20 cellular contexts compared by ENCODE assay signal in the genomic region with DNA sequence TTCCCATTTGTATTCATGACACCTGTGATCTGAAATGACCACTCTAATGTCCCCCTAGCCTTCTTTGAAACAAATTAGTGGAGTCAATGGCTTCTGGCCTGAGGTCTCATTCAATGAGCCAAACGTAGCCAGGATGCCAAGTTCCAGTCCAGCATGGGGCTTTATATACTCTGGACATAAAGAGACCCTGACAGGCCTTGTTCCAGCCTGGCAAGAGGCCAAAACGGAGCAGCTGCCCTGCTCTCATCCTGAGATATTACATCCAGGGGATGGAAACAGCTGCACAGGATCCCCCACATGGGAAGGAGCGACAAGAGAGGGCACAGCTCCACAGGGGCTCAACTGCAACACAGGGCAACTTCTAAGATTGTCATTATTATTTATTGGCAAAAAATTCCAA.
DNase-seq lines count a peak whose midpoint lies in the region; ATAC-seq and TF ChIP-seq lines count a peak whose summit lies in the region.
"Had no signal": no experiment of that assay in that cellular context is flagged by ENCODE, and none has a peak within 500 bp of the region (broad histone marks: within the 10 kb centered on the region; RNA-seq: fewer than 3 reads in every experiment).

No MANE protein-coding gene starts in this region.

- H3K4me1 ChIP-seq in RWPE2 (ENCODE audit: insufficient read depth, poor library complexity, severe bottlenecking): no peaks in the 10 kb centered on the region
- H3K4me1 ChIP-seq: Caco-2 had no signal

- peaks cover 96% of the 10 kb centered on the region for H3K27me3 ChIP-seq in RWPE2 (ENCODE audit: insufficient read depth, poor library complexity, severe bottlenecking)

- no peak overlapping the region for H3K4me3 ChIP-seq in RWPE2 (ENCODE audit: severe bottlenecking)
- H3K4me3 ChIP-seq: GM23248 had no signal

- DNase-seq in NCI-H1417 (lab: John Stamatoyannopoulos, UW) (peak; percentile 26 to 78 (median 40)), NCI-H1417 treated with DMSO at 0.1 percent for 48 hours (lab: John Stamatoyannopoulos, UW) (no peak), COR-L47 (lab: John Stamatoyannopoulos, UW) (peak; percentile 79), NCI-H2029 (lab: John Stamatoyannopoulos, UW) (peak; percentile 38), RWPE2 (ENCODE audit: low spot score) (peak; percentile 69), OCI-M1 (lab: John Stamatoyannopoulos, UW) (no peak), GM13976 (ENCODE audit: low spot score) (no peak)
- DNase-seq: C1 segment of cervical spinal cord, Caco-2, DND-41, GM23248, MV-4-11, NCI-H187 treated with DMSO at 0.1 percent for 48 hours, NCI-H226, NCI-H526, SIG-M5, T-helper 2 cell had no signal

- in situ Hi-C loops in GM13976 (cut with MboI; ENCODE audit: low sequenced_read_pairs, unreplicated experiment): no loop called here

- no peak for ATAC-seq in RWPE2 (ENCODE audit: low read depth)
- ATAC-seq in HG02571 (IDR thresholded peaks at IDR 0.05; ENCODE audit: unreplicated experiment): no peak
- ATAC-seq: HCT116 had no signal

- H3K36me3 ChIP-seq in RWPE2 (ENCODE audit: low read depth): no peaks in the 10 kb centered on the region

- TF ChIP-seq CTCF in RWPE2 (IDR thresholded peaks at IDR 0.05; ENCODE audit: poor library complexity, severe bottlenecking) (no peak), GM13976 (IDR thresholded peaks at IDR 0.05; ENCODE audit: borderline replicate concordance, control extremely low read depth, extremely low read depth, insufficient read depth, missing control alignments) (no peak)

- H3K9me3 ChIP-seq in RWPE2 (ENCODE audit: severe bottlenecking): no peaks in the 10 kb centered on the region

- no peak overlapping the region for H3K27ac ChIP-seq in RWPE2 (ENCODE audit: poor library complexity, severe bottlenecking)
- H3K27ac ChIP-seq: GM23248, HL-60 had no signal

Comparison
In these comparisons a context has a peak if more than half of its experiments do, and no peak if none do; other contexts are left out.
1. DNase-seq: peak in NCI-H1417 (3 of 3), COR-L47 (single experiment), NCI-H2029 (single experiment) and RWPE2 (single experiment); none in NCI-H1417 treated with DMSO at 0.1 percent for 48 hours (single experiment), OCI-M1 (single experiment) and GM13976 (single experiment).